In genomic region chr1:16236495-16237342, GRCh38 we compare ENCODE assay signal across 8 cellular contexts. TPM values are rescaled to one million over a fixed set of nuclear protein-coding genes. Genes with fewer than 3 reads are reported as not detected.
DNase-seq lines count a peak whose midpoint lies in the region; ATAC-seq and TF ChIP-seq lines count a peak whose summit lies in the region.

CPLANE2 (minus strand) TSS chr1:16237183; CDS start chr1:16236742, 441 bp downstream.

- peaks cover 0 to 3% of the 10 kb centered on the region in 2 donors for H3K36me3 ChIP-seq in left lung

- H3K9me3 Mint-ChIP-seq in activated CD4-positive, alpha-beta T cell treated with anti-CD3 and anti-CD28 coated beads, Interleukin-2, amount 10 ng/mL, durations not matched to agents 24 days and 14 days = no peaks in the 10 kb centered on the region

- intact Hi-C loops in activated CD4-positive, alpha-beta T cell treated with anti-CD3 and anti-CD28 coated beads, Interleukin-2, amount 10 ng/mL, durations not matched to agents 24 days and 14 days (cut with micrococcal nuclease) = loop anchor here (1.0 to 5.0 kb wide), 4 partner anchors 19 to 389 kb away; partner anchors contain the start of genes SPEN and SZRD1
- intact Hi-C loops in left lung (cut with DNase I) = no loop called here

- DNase-seq in Ammon's horn (ENCODE audit: low spot score) = peak; percentile 91
- DNase-seq in GM19240 (ENCODE audit: insufficient read length, low spot score) = peak; percentile 95
- peak; percentile 78 to 92 for DNase-seq in NCI-H524 (lab: John Stamatoyannopoulos, UW)
- DNase-seq in activated CD4-positive, alpha-beta T cell treated with anti-CD3 and anti-CD28 coated beads, Interleukin-2, amount 10 ng/mL, durations not matched to agents 24 days and 14 days = peak; percentile 99
- DNase-seq in coronary artery (ENCODE audit: low spot score) = peak; percentile 94
- DNase-seq in left lung = peak; percentile 96 to 99
- DNase-seq in stimulated activated CD4-positive, alpha-beta T cell treated with anti-CD3 and anti-CD28 coated beads, Interleukin-2, amount 100 ng/mL, for 48 hours = peak; percentile 92 to 96

- no peaks in the 10 kb centered on the region for H3K27me3 Mint-ChIP-seq in activated CD4-positive, alpha-beta T cell treated with anti-CD3 and anti-CD28 coated beads, Interleukin-2, amount 10 ng/mL, durations not matched to agents 24 days and 14 days

- peaks cover 15 to 21% of the 10 kb centered on the region in 2 donors for H3K4me1 ChIP-seq in left lung

- no peaks in the 10 kb centered on the region for H3K27me3 ChIP-seq in left lung

- peak within 1 kb of the TSS; percentile 54 to 90 for H3K27ac ChIP-seq in coronary artery
- H3K27ac ChIP-seq in left lung = peak within 1 kb of the TSS; percentile 76 to 86

- H3K4me3 ChIP-seq in coronary artery = peak within 1 kb of the TSS; percentile 83
- H3K4me3 ChIP-seq in left lung = peak within 1 kb of the TSS; percentile 70 to 71

- H3K9me3 ChIP-seq in left lung = no peaks in the 10 kb centered on the region

- no peaks in the 10 kb centered on the region for H3K36me3 Mint-ChIP-seq in activated CD4-positive, alpha-beta T cell treated with anti-CD3 and anti-CD28 coated beads, Interleukin-2, amount 10 ng/mL, durations not matched to agents 24 days and 14 days (ENCODE audit: low read depth)

- peak within 1 kb of the TSS; percentile 91 for H3K4me3 Mint-ChIP-seq in activated CD4-positive, alpha-beta T cell treated with anti-CD3 and anti-CD28 coated beads, Interleukin-2, amount 10 ng/mL, durations not matched to agents 24 days and 14 days

- ATAC-seq in HG03442 (IDR thresholded peaks at IDR 0.05; ENCODE audit: unreplicated experiment) (peak; percentile 76), left lung (peak; percentile 95)

- peaks cover 20% of the 10 kb centered on the region for H3K4me1 Mint-ChIP-seq in activated CD4-positive, alpha-beta T cell treated with anti-CD3 and anti-CD28 coated beads, Interleukin-2, amount 10 ng/mL, durations not matched to agents 24 days and 14 days

- H3K27ac Mint-ChIP-seq in activated CD4-positive, alpha-beta T cell treated with anti-CD3 and anti-CD28 coated beads, Interleukin-2, amount 10 ng/mL, durations not matched to agents 24 days and 14 days = peak within 1 kb of the TSS; percentile 92

- no peak for TF ChIP-seq CTCF in coronary artery (IDR thresholded peaks at IDR 0.05)
- TF ChIP-seq CTCF in left lung (IDR thresholded peaks at IDR 0.05) = no peak

RNA-seq across cellular contexts. Expression of gene CPLANE2, which starts in this region (rescaled TPM):
- total RNA-seq in activated CD4-positive, alpha-beta T cell treated with anti-CD3 and anti-CD28 coated beads, Interleukin-2, amount 10 ng/mL, durations not matched to agents 24 days and 14 days = 4.8 and 6.1 TPM in 2 replicates
- 1 to 10 TPM; 5.6 to 8.9 TPM for total RNA-seq in left lung

Comparison
In these comparisons a context has a peak if more than half of its experiments do, and no peak if none do; other contexts are left out.
1. Peak in every context shown above with its lines: DNase-seq, ATAC-seq, H3K4me3 ChIP-seq and H3K27ac ChIP-seq.